20 cellular contexts compared by ENCODE assay signal in the genomic region with DNA sequence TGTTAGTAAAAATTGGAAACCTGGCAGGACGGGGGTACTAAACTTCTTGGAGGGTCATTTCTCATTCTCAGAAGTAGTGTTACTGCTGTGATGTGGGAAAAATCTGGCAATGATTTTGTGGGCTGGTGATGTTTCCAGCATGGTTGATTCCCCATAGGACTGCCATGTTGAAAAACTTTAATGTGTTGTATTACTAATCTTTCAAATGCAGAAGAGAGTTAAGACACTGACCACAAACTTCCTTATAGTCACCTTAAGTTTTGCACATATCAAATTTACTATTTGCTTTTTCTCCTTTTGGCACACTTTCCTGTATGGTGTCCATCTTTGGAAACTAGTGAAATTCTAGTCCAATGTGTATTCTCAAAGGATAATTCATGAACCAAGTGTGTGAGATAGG.
DNase-seq lines count a peak whose midpoint lies in the region; ATAC-seq, FAIRE-seq and TF ChIP-seq lines count a peak whose summit lies in the region.
"Had no signal": no experiment of that assay in that cellular context is flagged by ENCODE, and none has a peak within 500 bp of the region (broad histone marks: within the 10 kb centered on the region; RNA-seq: fewer than 3 reads in every experiment).

No MANE protein-coding gene starts in this region.

- H3K4me1 Mint-ChIP-seq in activated T-helper 2 cell treated with anti-CD3 and anti-CD28 coated beads, Interferon-gamma antibody, Interleukin-2, Interleukin-4, amounts not matched to agents 10 μg/mL and 5 μg/mL and 100 μg/mL, durations not matched to agents 14 hours and 24 hours and 36 hours (ENCODE audit: low read depth), result peaks cover 85% of the 10 kb centered on the region

- WGBS in prostate gland, result 92% methylated on average over 1 of the region's 1 CpG

- H3K4me3 Mint-ChIP-seq in activated T-helper 2 cell treated with anti-CD3 and anti-CD28 coated beads, Interferon-gamma antibody, Interleukin-2, Interleukin-4, amounts not matched to agents 10 μg/mL and 5 μg/mL and 100 μg/mL, durations not matched to agents 14 hours and 24 hours and 36 hours (ENCODE audit: low read depth), result no peak overlapping the region
- H3K4me3 Mint-ChIP-seq: mesothelial cell of epicardium, nephron progenitor cell had no signal

- H3K9me3 ChIP-seq in DND-41 (ENCODE audit: insufficient read depth, low read length, severe bottlenecking) (no peaks in the 10 kb centered on the region), prostate gland (no peaks in the 10 kb centered on the region), kidney (ENCODE audit: control insufficient read depth in 1 of 2, low read length in 2 of 2) (no peaks in the 10 kb centered on the region)
- H3K9me3 ChIP-seq: adrenal gland, Caco-2, gastrocnemius medialis had no signal

- H2AFZ ChIP-seq in DND-41 (ENCODE audit: low read depth, low read length), result no peak overlapping the region

- no peaks in the 10 kb centered on the region for H3K36me3 ChIP-seq in DND-41 (ENCODE audit: insufficient read depth, low read length)
- H3K36me3 ChIP-seq in prostate gland, result no peaks in the 10 kb centered on the region
- no peaks in the 10 kb centered on the region for H3K36me3 ChIP-seq in kidney (ENCODE audit: control insufficient read depth in 1 of 2, insufficient read depth in 2 of 2, low read length in 2 of 2)
- H3K36me3 ChIP-seq: adrenal gland, cardiac muscle cell, gastrocnemius medialis had no signal

- no peaks in the 10 kb centered on the region for H3K9me3 Mint-ChIP-seq in activated T-helper 2 cell treated with anti-CD3 and anti-CD28 coated beads, Interferon-gamma antibody, Interleukin-2, Interleukin-4, amounts not matched to agents 10 μg/mL and 5 μg/mL and 100 μg/mL, durations not matched to agents 14 hours and 24 hours and 36 hours
- H3K9me3 Mint-ChIP-seq: mesothelial cell of epicardium had no signal

- H3K27ac ChIP-seq in DND-41 (ENCODE audit: low read length) (peak overlapping the region; percentile 71; the same call in 1 of the 2 replicates), prostate gland (peak overlapping the region; percentile 55 to 67), kidney (ENCODE audit: low read depth in 2 of 2, low read length in 2 of 2) (no peak overlapping the region)
- H3K27ac ChIP-seq: cardiac muscle cell, gastrocnemius medialis had no signal

- H3K36me3 Mint-ChIP-seq in activated T-helper 2 cell treated with anti-CD3 and anti-CD28 coated beads, Interferon-gamma antibody, Interleukin-2, Interleukin-4, amounts not matched to agents 10 μg/mL and 5 μg/mL and 100 μg/mL, durations not matched to agents 14 hours and 24 hours and 36 hours (ENCODE audit: low read depth), result peaks cover 14% of the 10 kb centered on the region
- H3K36me3 Mint-ChIP-seq: mesothelial cell of epicardium had no signal

- TF ChIP-seq CTCF in DND-41 (IDR thresholded peaks at IDR 0.05; ENCODE audit: borderline replicate concordance, extremely low read depth, low read length, poor library complexity, severe bottlenecking) (no peak), prostate gland (IDR thresholded peaks at IDR 0.05) (no peak), kidney (IDR thresholded peaks at IDR 0.05; ENCODE audit: borderline replicate concordance, extremely low read depth, insufficient read depth) (no peak)

- peaks cover 65% of the 10 kb centered on the region for H3K4me1 ChIP-seq in DND-41 (ENCODE audit: insufficient read depth, low read length)
- peaks cover 4% of the 10 kb centered on the region for H3K4me1 ChIP-seq in prostate gland (replicated peaks)
- peaks cover 0 to 3% of the 10 kb centered on the region in 2 donors for H3K4me1 ChIP-seq in kidney (ENCODE audit: control insufficient read depth in 1 of 2, insufficient read depth in 1 of 2, low read depth in 1 of 2, low read length in 2 of 2)
- H3K4me1 ChIP-seq: Caco-2, gastrocnemius medialis had no signal

- no peak for TF ChIP-seq POLR2A in prostate gland (IDR thresholded peaks at IDR 0.05)

- H3K4me3 ChIP-seq in DND-41 (ENCODE audit: low read depth in 1 of 2, low read length in 2 of 2), result no peak overlapping the region
- H3K4me3 ChIP-seq in prostate gland, result no peak overlapping the region
- no peak overlapping the region for H3K4me3 ChIP-seq in kidney (ENCODE audit: low read length in 2 of 2)
- H3K4me3 ChIP-seq: adrenal gland, cardiac muscle cell, gastrocnemius medialis had no signal

- H4K20me1 ChIP-seq in DND-41 (ENCODE audit: insufficient read depth, low read length), result no peaks in the 10 kb centered on the region

- H3K27ac Mint-ChIP-seq in activated T-helper 2 cell treated with anti-CD3 and anti-CD28 coated beads, Interferon-gamma antibody, Interleukin-2, Interleukin-4, amounts not matched to agents 10 μg/mL and 5 μg/mL and 100 μg/mL, durations not matched to agents 14 hours and 24 hours and 36 hours, result peak overlapping the region; percentile 17
- H3K27ac Mint-ChIP-seq: mesothelial cell of epicardium had no signal

- intact Hi-C loops in activated T-helper 2 cell treated with anti-CD3 and anti-CD28 coated beads, Interferon-gamma antibody, Interleukin-2, Interleukin-4, amounts not matched to agents 10 μg/mL and 5 μg/mL and 100 μg/mL, durations not matched to agents 14 hours and 24 hours and 36 hours (cut with micrococcal nuclease), result no loop called here
- intact Hi-C loops in prostate gland (cut with DNase I) (loop anchor here (5.0 to 10.0 kb wide), 2 partner anchors 49 to 234 kb away; a partner anchor contains a TSS), kidney (cut with DNase I) (loop anchor here (10.0 kb wide), 1 partner anchor 344 kb away; no protein-coding TSS in a partner anchor)

- H3K9ac ChIP-seq in DND-41 (ENCODE audit: low read depth, low read length), result no peak overlapping the region
- no peak overlapping the region for H3K9ac ChIP-seq in kidney (ENCODE audit: low read length in 2 of 2)

- H3K79me2 ChIP-seq in DND-41 (ENCODE audit: insufficient read depth, low read length), result no peaks in the 10 kb centered on the region

- ATAC-seq in DND-41 (ENCODE audit: insufficient read depth, low read depth), result no peak
- ATAC-seq: gastrocnemius medialis, left cardiac atrium had no signal

- DNase-seq in DND-41 (no peak), HT1080 (ENCODE audit: low read depth) (peak; percentile 14), prostate gland (ENCODE audit: low spot score) (no peak), iPS-NIHi7 (ENCODE audit: extremely low spot score) (no peak), kidney (no peak), OCI-M2 (lab: John Stamatoyannopoulos, UW; ENCODE audit: unreplicated experiment) (no peak)
- no peak for DNase-seq in activated T-helper 2 cell treated with anti-CD3 and anti-CD28 coated beads, Interferon-gamma antibody, Interleukin-2, Interleukin-4, amounts not matched to agents 10 μg/mL and 5 μg/mL and 100 μg/mL, durations not matched to agents 14 hours and 24 hours and 36 hours (ENCODE audit: low spot score)
- DNase-seq: adrenal gland; Caco-2; dermis blood vessel endothelial cell; gastrocnemius medialis; left cardiac atrium; NCI-H524; nephron progenitor cell; Right ventricle myocardium superior; stimulated activated CD4-positive, alpha-beta T cell treated with anti-CD3 and anti-CD28 coated beads, Interleukin-12 subunit alpha, Interleukin-12 subunit beta, amount 100 ng/mL, for 4 hours; trophoblast cell had no signal

- H3K27me3 ChIP-seq in DND-41 (ENCODE audit: insufficient read depth, low read length, poor library complexity), result no peaks in the 10 kb centered on the region
- H3K27me3 ChIP-seq in prostate gland (replicated peaks; ENCODE audit: insufficient read depth), result no peaks in the 10 kb centered on the region
- H3K27me3 ChIP-seq: adrenal gland, cardiac muscle cell, gastrocnemius medialis had no signal

- no peaks in the 10 kb centered on the region for H3K27me3 Mint-ChIP-seq in activated T-helper 2 cell treated with anti-CD3 and anti-CD28 coated beads, Interferon-gamma antibody, Interleukin-2, Interleukin-4, amounts not matched to agents 10 μg/mL and 5 μg/mL and 100 μg/mL, durations not matched to agents 14 hours and 24 hours and 36 hours (ENCODE audit: low read depth)

- no peak overlapping the region for H3K4me2 ChIP-seq in DND-41 (ENCODE audit: insufficient read depth, low read length)

- no peak for FAIRE-seq in kidney (lab: Jason Lieb, UNC)
- FAIRE-seq: endothelial cell of umbilical vein had no signal

Comparison
In these comparisons a context has a peak if more than half of its experiments do, and no peak if none do; other contexts are left out.
1. H3K27ac ChIP-seq: peak in DND-41 (single experiment) and prostate gland (2 of 2); none in kidney (0 of 2).